7 cellular contexts compared by ENCODE assay signal in the genomic region with DNA sequence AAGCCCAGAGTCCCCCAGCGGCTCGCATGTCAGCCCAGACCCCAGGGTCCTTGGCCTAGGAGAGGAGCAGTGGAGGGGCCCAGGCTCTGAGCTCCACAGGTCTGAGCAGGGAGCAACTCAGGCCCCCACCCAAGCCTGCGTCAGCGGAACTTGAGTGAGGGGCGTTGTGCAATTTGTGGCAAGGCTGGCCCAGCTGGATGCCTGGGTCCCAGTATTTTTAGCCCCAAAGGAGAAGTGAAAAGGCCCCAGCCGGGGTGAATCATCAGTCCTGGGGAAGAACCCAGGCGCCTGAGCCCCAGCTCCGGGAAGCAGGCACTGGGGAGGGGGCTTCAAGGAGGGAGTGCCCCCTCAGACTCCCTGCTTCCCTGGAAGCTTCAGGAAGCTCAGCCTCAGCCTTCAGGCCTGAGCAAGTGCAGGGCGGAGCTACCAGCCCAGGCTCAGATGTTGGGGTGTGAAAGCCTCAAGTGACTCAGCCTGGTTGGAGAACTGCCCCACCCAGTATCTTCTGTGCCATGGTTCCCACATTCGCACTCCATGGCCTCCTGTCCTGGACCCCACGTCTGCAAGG. TPM values are rescaled to one million over a fixed set of nuclear protein-coding genes. Genes with fewer than 3 reads are reported as not detected.
A peak's percentile ranks its signal among the peaks of the same experiment; 100 is the strongest.
DNase-seq lines count a peak whose midpoint lies in the region; ATAC-seq, FAIRE-seq and TF ChIP-seq lines count a peak whose summit lies in the region.
"Had no signal": no experiment of that assay in that cellular context is flagged by ENCODE, and none has a peak within 500 bp of the region (broad histone marks: within the 10 kb centered on the region; RNA-seq: fewer than 3 reads in every experiment).

No MANE protein-coding gene starts in this region.

- DNase-seq in HS-27A (ENCODE audit: low read depth) (peak; percentile 88), kidney (peak; percentile 86), upper lobe of left lung (peak in 1 of 2 donors; percentile 89), NCI-H1105 (lab: John Stamatoyannopoulos, UW) (no peak), NCI-H2107 treated with DMSO at 0.1 percent for 48 hours (lab: John Stamatoyannopoulos, UW; ENCODE audit: unreplicated experiment) (no peak)
- DNase-seq in activated T-cell treated with anti-CD3 and anti-CD28 coated beads, Interleukin-2, amount 50 U/mL, for 48 hours, result peak; percentile 77 to 78

- ATAC-seq in upper lobe of left lung (ENCODE audit: low FRiP score in 2 of 2), result peak; percentile 25 to 67

- H3K4me1 ChIP-seq in kidney (ENCODE audit: control insufficient read depth in 1 of 2, insufficient read depth in 1 of 2, low read depth in 1 of 2, low read length in 2 of 2) (peaks cover 23 to 35% of the 10 kb centered on the region in 2 donors), upper lobe of left lung (peaks cover 40 to 60% (median 48%) of the 10 kb centered on the region in 4 donors)

- H3K4me3 ChIP-seq in kidney (ENCODE audit: low read length in 2 of 2) (peak overlapping the region in 1 of 2 donors; percentile 29), upper lobe of left lung (peak overlapping the region in 2 of 4 donors; percentile 13 to 16)

- no peak for FAIRE-seq in kidney (lab: Jason Lieb, UNC)
- FAIRE-seq: TTC549 had no signal

- H3K9ac ChIP-seq in kidney (ENCODE audit: low read length in 2 of 2), result peak overlapping the region; percentile 64 to 69

- H3K9me3 ChIP-seq in kidney (ENCODE audit: control insufficient read depth in 1 of 2, low read length in 2 of 2), result no peaks in the 10 kb centered on the region
- H3K9me3 ChIP-seq in upper lobe of left lung, result no peaks in the 10 kb centered on the region

- 25 to 49% methylated on average over 2 to 9 of the region's 11 CpGs for WGBS in upper lobe of left lung, 2 donors

- TF ChIP-seq EP300 in upper lobe of left lung (IDR thresholded peaks at IDR 0.05), result peak in 3 of 4 donors; percentile 64 to 74 (median 73)

- intact Hi-C loops in kidney (cut with DNase I), result no loop called here

- H3K27ac ChIP-seq in kidney (ENCODE audit: low read depth in 2 of 2, low read length in 2 of 2) (peak overlapping the region; percentile 85 to 92), upper lobe of left lung (peak overlapping the region; percentile 94 to 100 (median 96))

- TF ChIP-seq CTCF in kidney (IDR thresholded peaks at IDR 0.05; ENCODE audit: borderline replicate concordance, extremely low read depth, insufficient read depth) (no peak), upper lobe of left lung (IDR thresholded peaks at IDR 0.05) (no peak)

- TF ChIP-seq POLR2A in upper lobe of left lung (IDR thresholded peaks at IDR 0.05), result peak in 2 of 4 donors; percentile 17 to 75

- no peaks in the 10 kb centered on the region for H3K27me3 ChIP-seq in upper lobe of left lung

- H3K36me3 ChIP-seq in kidney (ENCODE audit: control insufficient read depth in 1 of 2, insufficient read depth in 2 of 2, low read length in 2 of 2) (peaks cover 10 to 12% of the 10 kb centered on the region in 2 donors), upper lobe of left lung (peaks cover 0 to 37% (median 20%) of the 10 kb centered on the region in 4 donors)

RNA-seq across cellular contexts. Expression of a gene that starts 7.2 kb away (rescaled TPM):
- total RNA-seq in kidney, result 50.4 TPM
- 32.4 TPM for polyA plus RNA-seq in kidney (ENCODE audit: insufficient read depth, low read depth, low replicate concordance)
- total RNA-seq in upper lobe of left lung, result 10 to 100 TPM; 18.9 to 51.1 (median 33.7) TPM

RNA-seq across cellular contexts. Expression of a gene that starts 7.5 kb away (rescaled TPM):
- total RNA-seq in kidney (37.1 TPM), upper lobe of left lung (10 to 100 TPM; 28.6 to 48.0 (median 35.4) TPM)
- 54.0 TPM for polyA plus RNA-seq in kidney (ENCODE audit: insufficient read depth, low read depth, low replicate concordance)

RNA-seq across cellular contexts. Expression of a gene that starts 8.3 kb away (rescaled TPM):
- 132 TPM for total RNA-seq in kidney
- 87.9 TPM for polyA plus RNA-seq in kidney (ENCODE audit: insufficient read depth, low read depth, low replicate concordance)
- total RNA-seq in upper lobe of left lung, result 100 to 1,000 TPM; 195 to 525 (median 238) TPM

RNA-seq across cellular contexts. Expression of a gene that starts 14.1 kb away (rescaled TPM):
- 29.7 TPM for total RNA-seq in kidney
- 8.5 TPM for polyA plus RNA-seq in kidney (ENCODE audit: insufficient read depth, low read depth, low replicate concordance)
- total RNA-seq in upper lobe of left lung, result 10 to 100 TPM; 15.8 to 48.1 (median 29.0) TPM

RNA-seq across cellular contexts. Expression of a gene that starts 37.4 kb away (rescaled TPM):
- total RNA-seq in kidney (1,461 TPM), upper lobe of left lung (1,000 to 10,000 TPM in 4 of 6 donors, 100 to 1,000 TPM in 2; 634 to 2,303 (median 1,625) TPM)
- 1,965 TPM for polyA plus RNA-seq in kidney (ENCODE audit: insufficient read depth, low read depth, low replicate concordance)

Comparison
In these comparisons a context has a peak if more than half of its experiments do, and no peak if none do; other contexts are left out.
1. DNase-seq: peak in HS-27A (single experiment), activated T-cell treated with anti-CD3 and anti-CD28 coated beads, Interleukin-2, amount 50 U/mL, for 48 hours (2 of 2) and kidney (single experiment); none in NCI-H1105 (single experiment) and NCI-H2107 treated with DMSO at 0.1 percent for 48 hours (single experiment).